Comparison of ENCODE assay signal across 23 cellular contexts in genomic region chr6:14448246-14448645, GRCh38.
"Had no signal": no experiment of that assay in that cellular context is flagged by ENCODE, and none has a peak within 500 bp of the region (broad histone marks: within the 10 kb centered on the region; RNA-seq: fewer than 3 reads in every experiment).

No MANE protein-coding gene starts in this region.

- H3K27ac Mint-ChIP-seq: memory B cell; natural killer cell; stimulated activated effector memory CD8-positive, alpha-beta T cell treated with anti-CD3 and anti-CD28 coated beads, Interleukin-12 subunit alpha, Interleukin-12 subunit beta, amount 100 ng/mL, for 72 hours; type B pancreatic cell had no signal

- DNase-seq: cortex of kidney; effector memory CD8-positive, alpha-beta T cell; head of caudate nucleus; kidney; natural killer cell; occipital lobe; ovary; posterior cingulate gyrus; psoas muscle; right cardiac atrium; sigmoid colon; stimulated activated CD4-positive, alpha-beta T cell treated with anti-CD3 and anti-CD28 coated beads, Interleukin-2, amount 100 ng/mL, for 24 hours; stimulated activated CD4-positive, alpha-beta T cell treated with anti-CD3 and anti-CD28 coated beads, Interleukin-4, amount 100 ng/mL, for 24 hours; stimulated activated naive CD4-positive, alpha-beta T cell treated with Interleukin-2 at 50 U/mL for 16 hours; stomach; testis; tibial artery had no signal

- ATAC-seq: effector memory CD8-positive, alpha-beta T cell; left lobe of liver; natural killer cell; psoas muscle; right cardiac atrium; stimulated activated effector memory CD8-positive, alpha-beta T cell treated with anti-CD3 and anti-CD28 coated beads, Interleukin-12 subunit alpha, Interleukin-12 subunit beta, amount 100 ng/mL, for 72 hours had no signal

- H3K4me3 ChIP-seq: esophagus muscularis mucosa, lung, ovary, psoas muscle, sigmoid colon, stomach, testis, tibial artery had no signal

- H3K9me3 ChIP-seq: esophagus muscularis mucosa, ovary, psoas muscle, sigmoid colon, testis had no signal

- H3K27me3 ChIP-seq: esophagus muscularis mucosa, ovary, sigmoid colon, stomach, testis, tibial artery had no signal

- H3K4me3 Mint-ChIP-seq: effector memory CD8-positive, alpha-beta T cell; memory B cell; natural killer cell; stimulated activated effector memory CD8-positive, alpha-beta T cell treated with anti-CD3 and anti-CD28 coated beads, Interleukin-12 subunit alpha, Interleukin-12 subunit beta, amount 100 ng/mL, for 72 hours; type B pancreatic cell had no signal

- H3K27ac ChIP-seq: esophagus muscularis mucosa, ovary, psoas muscle, sigmoid colon, stomach, tibial artery had no signal

- H3K9me3 Mint-ChIP-seq: stimulated activated effector memory CD8-positive, alpha-beta T cell treated with anti-CD3 and anti-CD28 coated beads, Interleukin-12 subunit alpha, Interleukin-12 subunit beta, amount 100 ng/mL, for 72 hours; type B pancreatic cell had no signal

- H3K27me3 Mint-ChIP-seq: effector memory CD8-positive, alpha-beta T cell; memory B cell; type B pancreatic cell had no signal

- H3K4me1 ChIP-seq: psoas muscle, sigmoid colon, tibial artery had no signal

- H3K36me3 Mint-ChIP-seq: natural killer cell had no signal

- H3K36me3 ChIP-seq: esophagus muscularis mucosa, ovary, sigmoid colon, stomach, tibial artery had no signal
